ENCODE assay signal across 20 cellular contexts in the genomic region with DNA sequence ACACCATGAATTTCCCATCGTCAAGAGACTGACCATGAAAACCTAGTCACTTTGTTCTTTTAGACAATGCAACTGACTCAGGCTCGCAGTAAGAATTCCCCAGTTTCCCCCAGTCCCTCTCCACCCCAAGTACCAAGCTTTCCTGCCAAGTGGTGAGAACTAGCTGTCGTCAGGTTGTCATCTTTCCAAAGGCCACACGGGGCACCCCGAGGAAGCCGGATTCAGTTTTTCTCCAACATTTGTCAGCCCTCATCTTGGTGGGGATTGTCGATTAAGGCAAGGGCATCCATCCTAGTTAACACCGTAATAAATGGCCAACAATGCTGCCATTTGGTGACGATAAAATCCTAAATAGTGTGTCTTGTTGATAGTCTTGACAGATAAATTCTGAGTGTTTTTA. TPM values are rescaled to one million over a fixed set of nuclear protein-coding genes. Genes with fewer than 3 reads are reported as not detected.
A peak's percentile ranks its signal among the peaks of the same experiment; 100 is the strongest.
DNase-seq lines count a peak whose midpoint lies in the region; ATAC-seq lines count a peak whose summit lies in the region.
"Had no signal": no experiment of that assay in that cellular context is flagged by ENCODE, and none has a peak within 500 bp of the region (broad histone marks: within the 10 kb centered on the region; RNA-seq: fewer than 3 reads in every experiment).

No MANE protein-coding gene starts in this region.

- ATAC-seq in GM19035 (IDR thresholded peaks at IDR 0.05; ENCODE audit: unreplicated experiment) (no peak), GM21367 (IDR thresholded peaks at IDR 0.05; ENCODE audit: unreplicated experiment) (no peak), HG03139 (IDR thresholded peaks at IDR 0.05; ENCODE audit: unreplicated experiment) (no peak)
- ATAC-seq: activated CD4-positive, alpha-beta T cell treated with anti-CD3 and anti-CD28 coated beads for 36 hours; left colon; stimulated activated naive B cell treated with anti-CD40 and anti-IgM and Interleukin-4, amounts not matched to agents 10 μg/mL and 1 μg/mL and 100 μg/mL, for 72 hours had no signal

- in situ Hi-C loops in SK-MEL-5 (cut with HindIII; ENCODE audit: low pct_unique_long_range_greater_than_20kb, low sequenced_read_pairs) = no loop called here

- H3K4me3 ChIP-seq in H7 (ENCODE audit: insufficient read depth, low read depth, low read length) = no peak overlapping the region
- H3K4me3 ChIP-seq: skin epidermis, transverse colon had no signal

- no peaks in the 10 kb centered on the region for H3K27me3 ChIP-seq in H7 (ENCODE audit: control insufficient read depth, insufficient read depth, low read length)

- H3K36me3 ChIP-seq in H7 (replicated peaks; ENCODE audit: control insufficient read depth, insufficient read depth, low read length) = no peaks in the 10 kb centered on the region
- H3K36me3 ChIP-seq: transverse colon had no signal

- peak; percentile 4 for DNase-seq in NCI-H146 (lab: John Stamatoyannopoulos, UW)
- DNase-seq in NCI-H146 treated with DMSO at 0.1 percent for 48 hours (lab: John Stamatoyannopoulos, UW; ENCODE audit: unreplicated experiment) = no peak
- DNase-seq in H7 = peak; percentile 19
- peak; percentile 5 for DNase-seq in SK-MEL-5 (ENCODE audit: low read depth, low spot score)
- DNase-seq in iPS-NIHi7 (ENCODE audit: extremely low spot score) = peak; percentile 57
- DNase-seq: activated CD4-positive, alpha-beta T cell treated with anti-CD3 and anti-CD28 coated beads for 36 hours; activated CD8-positive, alpha-beta memory T cell treated with anti-CD3 and anti-CD28 coated beads, Interleukin-2, amount 50 U/mL, for 4 hours; activated naive CD4-positive, alpha-beta T cell; cortex of kidney; erythroblast; left colon; NCI-H526 treated with DMSO at 0.1 percent for 48 hours; stimulated activated naive B cell treated with anti-CD40 and anti-IgM and Interleukin-4, amounts not matched to agents 10 μg/mL and 1 μg/mL and 100 μg/mL, for 72 hours; transverse colon had no signal

RNA-seq across cellular contexts. Expression of gene PROX1, which starts 56.0 kb away (rescaled TPM):
- total RNA-seq in H7 (2014; rRNA removed; shearing (Covaris generic)) = 2.3 and 2.9 TPM in 2 replicates
- 0.13 and 0.32 TPM in 2 replicates for total RNA-seq in SK-MEL-5 (2014; rRNA removed; shearing (Covaris generic))
- 0.24 and 0.34 TPM in 2 replicates for polyA plus RNA-seq in SK-MEL-5 (2015; cell fraction: cytosol; rRNA removed)
- 0.07 and 0.42 TPM in 2 replicates for polyA plus RNA-seq in SK-MEL-5 (2015; cell fraction: nucleus; rRNA removed)
- total RNA-seq: A172; T-helper 2 cell treated with Interferon-gamma antibody and Interleukin-4, amounts not matched to agents 100 ng/mL and 5 ng/mL, for 36 hours had no signal
